11 cellular contexts compared by ENCODE assay signal in the genomic region with DNA sequence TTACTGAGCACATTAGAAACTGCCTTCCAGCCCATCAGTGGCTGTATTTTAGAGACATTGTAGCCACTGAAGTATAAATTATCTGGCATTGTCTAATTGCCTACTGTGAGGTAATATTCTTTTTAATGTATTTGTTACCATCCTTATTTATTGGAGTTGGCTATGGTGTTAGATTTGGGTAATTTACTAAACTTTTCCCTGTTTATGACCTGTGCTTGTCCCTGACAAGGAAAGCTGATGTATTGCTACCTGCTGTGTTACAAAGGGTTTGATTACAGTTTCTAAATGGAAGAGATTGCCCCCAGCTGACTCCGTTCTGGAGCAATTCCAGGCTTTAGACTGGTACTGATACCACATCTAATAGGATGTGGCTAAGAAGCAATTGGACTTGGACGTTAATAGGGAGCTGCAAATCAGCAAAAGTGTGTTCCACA. TPM values are rescaled to one million over a fixed set of nuclear protein-coding genes. Genes with fewer than 3 reads are reported as not detected.
DNase-seq lines count a peak whose midpoint lies in the region; ATAC-seq and TF ChIP-seq lines count a peak whose summit lies in the region.
"Had no signal": no experiment of that assay in that cellular context is flagged by ENCODE, and none has a peak within 500 bp of the region (broad histone marks: within the 10 kb centered on the region; RNA-seq: fewer than 3 reads in every experiment).

No MANE protein-coding gene starts in this region.

- no peak for DNase-seq in CD8-positive, alpha-beta T cell
- DNase-seq in NCI-H1092 treated with DMSO at 0.1 percent for 48 hours (lab: John Stamatoyannopoulos, UW) = peak; percentile 85
- no peak for DNase-seq in osteocyte (ENCODE audit: extremely low spot score, unreplicated experiment)
- no peak for DNase-seq in T1000 (lab: John Stamatoyannopoulos, UW)
- DNase-seq: colonic mucosa, foreskin keratinocyte, GOT3, KG1 had no signal

- H3K27ac Mint-ChIP-seq in CD8-positive, alpha-beta T cell = peak overlapping the region; percentile 77
- peak overlapping the region; percentile 67 for H3K27ac Mint-ChIP-seq in activated T-helper 17 cell treated with anti-CD3 and anti-CD28 coated beads, Interleukin-2, amount 50 U/mL, for 72 hours
- peak overlapping the region; percentile 23 for H3K27ac Mint-ChIP-seq in osteocyte (ENCODE audit: unreplicated experiment)

- TF ChIP-seq CTCF in CD8-positive, alpha-beta T cell (IDR thresholded peaks at IDR 0.05) = no peak
- TF ChIP-seq CTCF in osteocyte (IDR thresholded peaks at IDR 0.05) = no peak

- H3K4me1 Mint-ChIP-seq in CD8-positive, alpha-beta T cell (ENCODE audit: low read depth) = peaks cover 51% of the 10 kb centered on the region
- H3K4me1 Mint-ChIP-seq in activated T-helper 17 cell treated with anti-CD3 and anti-CD28 coated beads, Interleukin-2, amount 50 U/mL, for 72 hours = peaks cover 23% of the 10 kb centered on the region
- H3K4me1 Mint-ChIP-seq in osteocyte (ENCODE audit: unreplicated experiment) = peaks cover 37% of the 10 kb centered on the region

- peaks cover 41% of the 10 kb centered on the region for H3K4me1 ChIP-seq in CD8-positive, alpha-beta T cell (ENCODE audit: insufficient read depth, low read length)
- H3K4me1 ChIP-seq: colonic mucosa, foreskin keratinocyte had no signal

- H3K9me3 ChIP-seq in CD8-positive, alpha-beta T cell (ENCODE audit: low read length) = no peaks in the 10 kb centered on the region
- H3K9me3 ChIP-seq: colonic mucosa had no signal

- H3K4me3 Mint-ChIP-seq in CD8-positive, alpha-beta T cell = no peak overlapping the region
- H3K4me3 Mint-ChIP-seq in activated T-helper 17 cell treated with anti-CD3 and anti-CD28 coated beads, Interleukin-2, amount 50 U/mL, for 72 hours = no peak overlapping the region
- H3K4me3 Mint-ChIP-seq in osteocyte (ENCODE audit: unreplicated experiment) = no peak overlapping the region

- no peaks in the 10 kb centered on the region for H3K9me3 Mint-ChIP-seq in CD8-positive, alpha-beta T cell
- no peaks in the 10 kb centered on the region for H3K9me3 Mint-ChIP-seq in activated T-helper 17 cell treated with anti-CD3 and anti-CD28 coated beads, Interleukin-2, amount 50 U/mL, for 72 hours
- no peaks in the 10 kb centered on the region for H3K9me3 Mint-ChIP-seq in osteocyte (ENCODE audit: unreplicated experiment)

- intact Hi-C loops in CD8-positive, alpha-beta T cell (cut with DNase I, micrococcal nuclease) = no loop called here

- peaks cover 42% of the 10 kb centered on the region for H3K36me3 ChIP-seq in CD8-positive, alpha-beta T cell (ENCODE audit: insufficient read depth, low read length)
- H3K36me3 ChIP-seq: colonic mucosa had no signal

- no peaks in the 10 kb centered on the region for H3K27me3 ChIP-seq in CD8-positive, alpha-beta T cell (ENCODE audit: insufficient read depth, low read length)
- H3K27me3 ChIP-seq: colonic mucosa, foreskin keratinocyte had no signal

- no peak for ATAC-seq in CD8-positive, alpha-beta T cell
- ATAC-seq in activated T-helper 17 cell treated with anti-CD3 and anti-CD28 coated beads, Interleukin-2, amount 50 U/mL, for 72 hours (replicated peaks) = no peak
- ATAC-seq in HG03439 (IDR thresholded peaks at IDR 0.05; ENCODE audit: unreplicated experiment) (no peak), GM19463 (IDR thresholded peaks at IDR 0.05; ENCODE audit: unreplicated experiment) (no peak)
- ATAC-seq: foreskin keratinocyte had no signal

- CTCF ChIA-PET in CD8-positive, alpha-beta T cell (lab: Charles Lee) = no interaction called here

- no peak overlapping the region for H3K27ac ChIP-seq in CD8-positive, alpha-beta T cell (ENCODE audit: low read depth, low read length)
- H3K27ac ChIP-seq: colonic mucosa, foreskin keratinocyte had no signal

- no peak overlapping the region for H3K4me3 ChIP-seq in CD8-positive, alpha-beta T cell (ENCODE audit: low read depth, low read length)
- H3K4me3 ChIP-seq: colonic mucosa had no signal

- H3K27me3 Mint-ChIP-seq in CD8-positive, alpha-beta T cell (ENCODE audit: low read depth) = no peaks in the 10 kb centered on the region
- H3K27me3 Mint-ChIP-seq in activated T-helper 17 cell treated with anti-CD3 and anti-CD28 coated beads, Interleukin-2, amount 50 U/mL, for 72 hours = no peaks in the 10 kb centered on the region
- H3K27me3 Mint-ChIP-seq in osteocyte (ENCODE audit: unreplicated experiment) = no peaks in the 10 kb centered on the region

- H3K36me3 Mint-ChIP-seq in CD8-positive, alpha-beta T cell = peaks cover 57% of the 10 kb centered on the region
- peaks cover 84% of the 10 kb centered on the region for H3K36me3 Mint-ChIP-seq in activated T-helper 17 cell treated with anti-CD3 and anti-CD28 coated beads, Interleukin-2, amount 50 U/mL, for 72 hours (ENCODE audit: low read depth)
- H3K36me3 Mint-ChIP-seq in osteocyte (ENCODE audit: unreplicated experiment) = peaks cover 21% of the 10 kb centered on the region

- POLR2A ChIA-PET in CD8-positive, alpha-beta T cell (lab: Charles Lee) = interaction anchor here (1.3 to 1.4 kb wide), 2 partner anchors 10 to 13 kb away, joined by 5 to 6 read pairs; a partner anchor contains a TSS

RNA-seq across cellular contexts. Expression of a gene that starts 12.3 kb away (rescaled TPM):
- 10 to 100 TPM; 16.5 to 19.1 TPM for total RNA-seq in CD8-positive, alpha-beta T cell
- 10 to 100 TPM; 44.0 to 48.6 TPM for total RNA-seq in activated T-helper 17 cell treated with anti-CD3 and anti-CD28 coated beads, Interleukin-2, amount 50 U/mL, for 72 hours
- 39.1 and 40.6 TPM in 2 replicates for total RNA-seq in osteocyte

RNA-seq across cellular contexts. Expression of a gene that starts 12.5 kb away (rescaled TPM):
- 10 to 100 TPM; 46.6 to 48.0 TPM for total RNA-seq in CD8-positive, alpha-beta T cell
- 100 to 1,000 TPM in 1 of 2 donors, 10 to 100 TPM in 1; 74.3 to 119 TPM for total RNA-seq in activated T-helper 17 cell treated with anti-CD3 and anti-CD28 coated beads, Interleukin-2, amount 50 U/mL, for 72 hours
- total RNA-seq in osteocyte = 61.7 and 70.3 TPM in 2 replicates

RNA-seq across cellular contexts. Expression of a gene that starts 45.4 kb away (rescaled TPM):
- 100 to 1,000 TPM; 351 to 360 TPM for total RNA-seq in CD8-positive, alpha-beta T cell
- 1,000 to 10,000 TPM in 1 of 2 donors, 100 to 1,000 TPM in 1; 746 to 1,569 TPM for total RNA-seq in activated T-helper 17 cell treated with anti-CD3 and anti-CD28 coated beads, Interleukin-2, amount 50 U/mL, for 72 hours
- 288 and 290 TPM in 2 replicates for total RNA-seq in osteocyte

Comparison
In these comparisons a context has a peak if more than half of its experiments do, and no peak if none do; other contexts are left out.
1. H3K27ac Mint-ChIP-seq: peak in every context shown above with its lines; median percentile 77 in CD8-positive, alpha-beta T cell; 67 in activated T-helper 17 cell treated with anti-CD3 and anti-CD28 coated beads, Interleukin-2, amount 50 U/mL, for 72 hours; 23 in osteocyte.